1 cellular context compared by ENCODE assay signal in the genomic region with DNA sequence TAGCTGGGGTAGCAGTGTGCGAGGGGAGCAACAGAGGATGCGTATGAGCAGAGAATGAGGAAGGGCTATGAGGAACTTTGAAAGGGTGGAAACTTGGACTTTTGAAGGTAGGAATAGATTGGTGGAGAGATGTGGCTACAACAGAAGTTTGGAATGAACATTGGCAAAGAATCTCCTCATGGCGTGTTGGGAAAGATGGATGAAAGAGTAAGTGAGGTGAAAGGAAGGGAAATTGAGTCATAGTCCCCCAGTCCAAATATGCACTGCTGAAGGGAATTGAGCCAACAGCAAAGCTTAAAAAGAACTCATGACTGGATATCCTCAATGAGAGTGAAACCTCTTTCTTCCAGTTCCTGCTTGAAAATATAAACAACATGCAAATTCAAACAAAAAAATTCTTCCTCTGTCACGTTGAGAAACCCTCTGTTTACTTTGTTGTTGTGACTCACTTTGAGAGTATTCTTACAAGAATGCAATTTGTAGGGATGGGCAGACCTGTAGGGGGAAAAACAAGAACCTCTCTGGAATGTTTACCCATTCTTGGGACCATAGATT.
TF ChIP-seq lines count a peak whose summit lies in the region.

No MANE protein-coding gene starts in this region.

TF ChIP-seq in IMR-90, 13 proteins besides CTCF, POLR2A, EP300 and RAD21:
- TF ChIP-seq, protein P1, sequence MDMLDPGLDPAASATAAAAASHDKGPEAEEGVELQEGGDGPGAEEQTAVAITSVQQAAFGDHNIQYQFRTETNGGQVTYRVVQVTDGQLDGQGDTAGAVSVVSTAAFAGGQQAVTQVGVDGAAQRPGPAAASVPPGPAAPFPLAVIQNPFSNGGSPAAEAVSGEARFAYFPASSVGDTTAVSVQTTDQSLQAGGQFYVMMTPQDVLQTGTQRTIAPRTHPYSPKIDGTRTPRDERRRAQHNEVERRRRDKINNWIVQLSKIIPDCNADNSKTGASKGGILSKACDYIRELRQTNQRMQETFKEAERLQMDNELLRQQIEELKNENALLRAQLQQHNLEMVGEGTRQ (IDR thresholded peaks at IDR 0.05; ENCODE audit: low read depth, low read length) = peak; percentile 65; the same call in 1 of the 2 replicates
- TF ChIP-seq RFX5 (IDR thresholded peaks at IDR 0.05; ENCODE audit: low read depth, low read length) = no peak
- no peak for TF ChIP-seq MXI1 (IDR thresholded peaks at IDR 0.05; ENCODE audit: borderline replicate concordance, low read depth, low read length)
- peak; percentile 69; the same call in 1 of the 2 replicates for TF ChIP-seq BHLHE40 (IDR thresholded peaks at IDR 0.05; ENCODE audit: low read depth, low read length)
- TF ChIP-seq MAZ (IDR thresholded peaks at IDR 0.05; ENCODE audit: borderline replicate concordance, low read depth, low read length) = peak; percentile 28; the same call in 1 of the 2 replicates
- peak; percentile 81; the same call in 1 of the 2 replicates for TF ChIP-seq FOS (IDR thresholded peaks at IDR 0.05; ENCODE audit: low read depth, low read length)
- TF ChIP-seq CEBPB (IDR thresholded peaks at IDR 0.05; ENCODE audit: low read depth, low read length) = peak; percentile 86
- TF ChIP-seq CHD1 (IDR thresholded peaks at IDR 0.05; ENCODE audit: low read depth, low read length) = no peak
- no peak; the same call in 1 of the 2 replicates for TF ChIP-seq SMC3 (IDR thresholded peaks at IDR 0.05; ENCODE audit: low read depth, low read length)
- peak; percentile 30 for TF ChIP-seq MAFK (IDR thresholded peaks at IDR 0.05; ENCODE audit: low read depth, low read length)
- no peak for TF ChIP-seq NFE2L2 (IDR thresholded peaks at IDR 0.05; ENCODE audit: low read depth, low read length)
- peak; percentile 62 for TF ChIP-seq RCOR1 (IDR thresholded peaks at IDR 0.05; ENCODE audit: insufficient replicate concordance, low read length)
- TF ChIP-seq, protein P2, sequence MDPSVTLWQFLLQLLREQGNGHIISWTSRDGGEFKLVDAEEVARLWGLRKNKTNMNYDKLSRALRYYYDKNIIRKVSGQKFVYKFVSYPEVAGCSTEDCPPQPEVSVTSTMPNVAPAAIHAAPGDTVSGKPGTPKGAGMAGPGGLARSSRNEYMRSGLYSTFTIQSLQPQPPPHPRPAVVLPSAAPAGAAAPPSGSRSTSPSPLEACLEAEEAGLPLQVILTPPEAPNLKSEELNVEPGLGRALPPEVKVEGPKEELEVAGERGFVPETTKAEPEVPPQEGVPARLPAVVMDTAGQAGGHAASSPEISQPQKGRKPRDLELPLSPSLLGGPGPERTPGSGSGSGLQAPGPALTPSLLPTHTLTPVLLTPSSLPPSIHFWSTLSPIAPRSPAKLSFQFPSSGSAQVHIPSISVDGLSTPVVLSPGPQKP (IDR thresholded peaks at IDR 0.05; ENCODE audit: borderline replicate concordance, low read depth, low read length) = no peak
